2 cellular contexts compared by ENCODE assay signal in genomic region chr10:98445200-98445812, GRCh38.
TF ChIP-seq lines count a peak whose summit lies in the region.

No MANE protein-coding gene starts in this region.

TF ChIP-seq in A549, 52 proteins besides CTCF, POLR2A, EP300 and RAD21:
- TF ChIP-seq FOSB (CRISPR knock-in tag; IDR thresholded peaks at IDR 0.05) (no peak), ESRRA (IDR thresholded peaks at IDR 0.05; ENCODE audit: borderline replicate concordance, low read length) (no peak), NFE2L2 (conservative IDR thresholded peaks at IDR 0.05; ENCODE audit: low read length) (no peak), POLR2AphosphoS2 (conservative IDR thresholded peaks at IDR 0.05; ENCODE audit: low read length) (no peak), MYC (IDR thresholded peaks at IDR 0.05; ENCODE audit: borderline replicate concordance, low read length) (no peak), BHLHE40 (IDR thresholded peaks at IDR 0.05; ENCODE audit: low read depth, low read length) (no peak), MAZ (IDR thresholded peaks at IDR 0.05; ENCODE audit: borderline replicate concordance, low read depth, low read length) (no peak), TP53 (CRISPR knock-in tag; IDR thresholded peaks at IDR 0.05) (no peak), CEBPB (IDR thresholded peaks at IDR 0.05) (no peak), CBX2 (IDR thresholded peaks at IDR 0.05; ENCODE audit: borderline replicate concordance, low read depth) (no peak), EHF (CRISPR knock-in tag; IDR thresholded peaks at IDR 0.05) (no peak), ZSCAN20 (CRISPR knock-in tag; IDR thresholded peaks at IDR 0.05) (no peak), JUN (IDR thresholded peaks at IDR 0.05) (no peak), CHD2 (IDR thresholded peaks at IDR 0.05; ENCODE audit: low read length, partially characterized antibody) (no peak), MAFK (IDR thresholded peaks at IDR 0.05; ENCODE audit: partially characterized antibody) (no peak)
- TF ChIP-seq, protein P1, sequence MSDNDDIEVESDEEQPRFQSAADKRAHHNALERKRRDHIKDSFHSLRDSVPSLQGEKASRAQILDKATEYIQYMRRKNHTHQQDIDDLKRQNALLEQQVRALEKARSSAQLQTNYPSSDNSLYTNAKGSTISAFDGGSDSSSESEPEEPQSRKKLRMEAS (IDR thresholded peaks at IDR 0.05): no peak
- TF ChIP-seq, protein P2, sequence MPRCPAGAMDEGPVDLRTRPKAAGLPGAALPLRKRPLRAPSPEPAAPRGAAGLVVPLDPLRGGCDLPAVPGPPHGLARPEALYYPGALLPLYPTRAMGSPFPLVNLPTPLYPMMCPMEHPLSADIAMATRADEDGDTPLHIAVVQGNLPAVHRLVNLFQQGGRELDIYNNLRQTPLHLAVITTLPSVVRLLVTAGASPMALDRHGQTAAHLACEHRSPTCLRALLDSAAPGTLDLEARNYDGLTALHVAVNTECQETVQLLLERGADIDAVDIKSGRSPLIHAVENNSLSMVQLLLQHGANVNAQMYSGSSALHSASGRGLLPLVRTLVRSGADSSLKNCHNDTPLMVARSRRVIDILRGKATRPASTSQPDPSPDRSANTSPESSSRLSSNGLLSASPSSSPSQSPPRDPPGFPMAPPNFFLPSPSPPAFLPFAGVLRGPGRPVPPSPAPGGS (IDR thresholded peaks at IDR 0.05): no peak
TF ChIP-seq in A549: peak in this region for 0.

TF ChIP-seq in GM12878, 131 proteins besides CTCF, POLR2A, EP300 and RAD21:
- TF ChIP-seq ZBTB4 (CRISPR knock-in tag; IDR thresholded peaks at IDR 0.05) (no peak), SRF (IDR thresholded peaks at IDR 0.05; ENCODE audit: low read depth in 2 of 2, low read length in 2 of 2) (no peak), GABPA (IDR thresholded peaks at IDR 0.05; ENCODE audit: low read depth) (no peak), SUPT20H (IDR thresholded peaks at IDR 0.05; ENCODE audit: borderline replicate concordance, control insufficient read depth, low read depth, low read length) (no peak), YY1 (IDR thresholded peaks at IDR 0.05; ENCODE audit: low read depth, low read length) (no peak)
TF ChIP-seq in GM12878: peak in this region for 0.
